In the genomic region with DNA sequence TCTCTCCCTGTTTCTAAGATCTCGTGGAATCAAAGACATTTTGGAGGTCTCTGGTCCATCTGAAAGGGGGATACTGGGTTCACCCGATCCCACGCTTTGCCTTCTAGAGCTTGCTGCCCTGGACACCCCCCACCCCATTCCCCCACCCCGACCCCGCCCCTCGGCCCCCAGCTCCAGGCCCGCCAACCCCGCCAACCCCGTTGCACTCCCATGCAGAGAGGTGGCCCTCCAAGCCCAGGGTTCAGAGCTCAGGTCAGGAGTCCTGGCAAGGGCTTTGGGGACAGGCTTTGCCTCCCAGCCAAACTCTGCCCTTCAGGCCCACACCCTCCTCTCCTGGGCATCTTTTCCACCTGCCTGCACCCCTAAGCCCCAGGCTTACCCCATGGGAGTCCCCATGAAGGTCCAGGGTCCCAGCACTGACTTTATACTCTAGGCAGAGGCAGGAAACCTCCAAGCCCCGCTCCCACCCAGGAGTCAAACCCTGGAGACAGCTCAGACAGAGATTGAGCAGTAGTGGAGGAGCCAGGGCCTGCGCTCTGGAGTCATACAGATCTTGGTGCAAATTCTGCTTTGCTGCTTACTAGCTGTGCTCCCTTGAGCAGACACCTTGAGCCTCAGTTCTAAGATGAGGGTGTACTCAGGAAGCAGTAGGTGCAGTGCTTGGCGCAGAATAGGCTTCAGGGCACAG, we compare ENCODE assay signal across 20 cellular contexts.
DNase-seq lines count a peak whose midpoint lies in the region; ATAC-seq, FAIRE-seq and TF ChIP-seq lines count a peak whose summit lies in the region.
"Had no signal": no experiment of that assay in that cellular context is flagged by ENCODE, and none has a peak within 500 bp of the region (broad histone marks: within the 10 kb centered on the region; RNA-seq: fewer than 3 reads in every experiment).

No MANE protein-coding gene starts in this region.

- H3K79me2 ChIP-seq in mammary epithelial cell (ENCODE audit: insufficient read depth, low read length) (no peaks in the 10 kb centered on the region), K562 (ENCODE audit: control insufficient read depth, insufficient read depth, low read length) (no peaks in the 10 kb centered on the region), smooth muscle cell (ENCODE audit: low read depth) (no peaks in the 10 kb centered on the region)

- ATAC-seq in K562 (no peak), HG03095 (IDR thresholded peaks at IDR 0.05; ENCODE audit: unreplicated experiment) (no peak), left colon (no peak)
- ATAC-seq: A549; activated naive CD8-positive, alpha-beta T cell treated with anti-CD3 and anti-CD28 coated beads, Interleukin-2, amount 50 U/mL, for 24 hours; HepG2 had no signal

- no peak overlapping the region for H3K9ac ChIP-seq in mammary epithelial cell (ENCODE audit: insufficient read depth, low read length)
- H3K9ac ChIP-seq in K562 (ENCODE audit: insufficient read depth in 1 of 2, low read depth in 2 of 2, low read length in 2 of 2), result no peak overlapping the region
- no peak overlapping the region; the same call in 1 of the 2 replicates for H3K9ac ChIP-seq in iPS-20b (ENCODE audit: low read depth, low read length)
- H3K9ac ChIP-seq in smooth muscle cell (ENCODE audit: low read depth), result no peak overlapping the region

- POLR2A ChIA-PET in K562 (lab: Yijun Ruan, JAX), result interaction anchor here (1.3 kb wide), 1 partner anchor 10 kb away, joined by 3 read pairs; no protein-coding TSS in a partner anchor

- intact Hi-C loops in breast epithelium (cut with DNase I; ENCODE audit: low total_unique reads), result no loop called here
- intact Hi-C loops in mammary epithelial cell (cut with micrococcal nuclease), result no loop called here
- intact Hi-C loops in K562 (cut with micrococcal nuclease), result no loop called here
- intact Hi-C loops in left colon (cut with DNase I, micrococcal nuclease), result no loop called here

- no peak for TF ChIP-seq EP300 in K562 (IDR thresholded peaks at IDR 0.05; ENCODE audit: low read length)

- no peak for FAIRE-seq in K562 (lab: Jason Lieb, UNC)
- FAIRE-seq: A549, GM12892, HepG2, islet of Langerhans had no signal

- in situ Hi-C loops in mammary epithelial cell (cut with MboI; ENCODE audit: low sequenced_read_pairs in 2 of 2) (no loop called here), K562 (cut with MboI) (no loop called here)

- H2AFZ ChIP-seq in mammary epithelial cell (ENCODE audit: low read depth, low read length) (no peak overlapping the region), K562 (ENCODE audit: low read depth, low read length) (no peak overlapping the region), smooth muscle cell (ENCODE audit: low read depth) (no peak overlapping the region)

- dilution Hi-C loops in mammary epithelial cell (cut with HindIII; ENCODE audit: low sequenced_read_pairs), result no loop called here

- no peak for DNase-seq in breast epithelium (ENCODE audit: low spot score in 2 of 2)
- no peak for DNase-seq in mammary epithelial cell
- no peak for DNase-seq in K562 (ENCODE audit: extremely low read depth in 1 of 4, low spot score in 3 of 4)
- no peak for DNase-seq in smooth muscle cell (lab: John Stamatoyannopoulos, UW; ENCODE audit: unreplicated experiment)
- no peak for DNase-seq in foreskin melanocyte
- no peak for DNase-seq in left colon
- DNase-seq: activated CD4-positive, alpha-beta T cell treated with anti-CD3 and anti-CD28 coated beads, Interleukin-2, amount 10 ng/mL, durations not matched to agents 7 days and 5 days; activated gamma-delta T cell; activated naive CD8-positive, alpha-beta T cell treated with anti-CD3 and anti-CD28 coated beads, Interleukin-2, amount 50 U/mL, for 24 hours; activated T-cell treated with anti-CD3 and anti-CD28 coated beads for 4 hours; BE2C; brain microvascular endothelial cell; ovary; T-helper 2 cell had no signal

- H3F3A ChIP-seq in smooth muscle cell (ENCODE audit: low read depth), result no peaks in the 10 kb centered on the region

- 60% methylated on average over 4 of the region's 12 CpGs for WGBS in mammary epithelial cell (ENCODE audit: low coverage, missing lambda C conversion rate)
- WGBS in K562 (ENCODE audit: insufficient coverage, low coverage, missing lambda C conversion rate), result 1% methylated on average over 6 of the region's 12 CpGs
- 69% methylated on average over 6 of the region's 12 CpGs for WGBS in smooth muscle cell (ENCODE audit: low lambda C conversion rate)

- H3K27me3 ChIP-seq in breast epithelium (peaks cover 0 to 30% of the 10 kb centered on the region in 2 donors), mammary epithelial cell (ENCODE audit: insufficient read depth, low read length) (no peaks in the 10 kb centered on the region), K562 (ENCODE audit: control insufficient read depth in 2 of 2, insufficient read depth in 2 of 2, low read length in 2 of 2) (peaks cover 23 to 52% of the 10 kb centered on the region in 2 experiments; a peak in 4 of 5 replicates), iPS-20b (ENCODE audit: insufficient read depth, low read length) (peaks cover 62% of the 10 kb centered on the region), smooth muscle cell (ENCODE audit: low read depth) (peaks cover 66% of the 10 kb centered on the region)
- H3K27me3 ChIP-seq: ovary had no signal

- TF ChIP-seq RAD21 in K562 (CRISPR knock-in tag; conservative IDR thresholded peaks at IDR 0.05 in 1 of 2, IDR thresholded peaks at IDR 0.05 in 1 of 2), result no peak

- BruUV-seq in mammary epithelial cell (replicated peaks; lab: Mats Ljungman, UMichigan), result no TSS peak
- no TSS peak for BruUV-seq in K562 (replicated peaks; lab: Mats Ljungman, UMichigan)

- TF ChIP-seq POLR2A in breast epithelium (IDR thresholded peaks at IDR 0.05), result no peak
- no peak for TF ChIP-seq POLR2A in K562 (conservative IDR thresholded peaks at IDR 0.05)

- TF ChIP-seq CTCF in breast epithelium (IDR thresholded peaks at IDR 0.05) (no peak), mammary epithelial cell (conservative IDR thresholded peaks at IDR 0.05 in 1 of 2, IDR thresholded peaks at IDR 0.05 in 1 of 2; ENCODE audit: extremely low read depth in 1 of 2, insufficient read depth in 1 of 2, low read depth in 1 of 2, low read length in 2 of 2) (no peak), K562 (IDR thresholded peaks at IDR 0.05 in 2 of 3, conservative IDR thresholded peaks at IDR 0.05 in 1 of 3; ENCODE audit: insufficient read depth in 2 of 3, low read depth in 1 of 3, low read length in 3 of 3) (no peak), smooth muscle cell (IDR thresholded peaks at IDR 0.05; ENCODE audit: borderline replicate concordance, insufficient read depth, poor library complexity, severe bottlenecking) (no peak)

- no peaks in the 10 kb centered on the region for H3K36me3 ChIP-seq in breast epithelium
- no peaks in the 10 kb centered on the region for H3K36me3 ChIP-seq in mammary epithelial cell (ENCODE audit: insufficient read depth, low read length)
- H3K36me3 ChIP-seq in K562 (ENCODE audit: control insufficient read depth, insufficient read depth, low read length), result no peaks in the 10 kb centered on the region
- no peaks in the 10 kb centered on the region for H3K36me3 ChIP-seq in iPS-20b (ENCODE audit: insufficient read depth, low read depth, low read length)
- H3K36me3 ChIP-seq in smooth muscle cell (ENCODE audit: low read depth), result no peaks in the 10 kb centered on the region
- H3K36me3 ChIP-seq: BE2C, brain microvascular endothelial cell, ovary had no signal

- CTCF ChIA-PET in mammary epithelial cell (lab: Charles Lee; ENCODE audit: low non-redundant PET), result no interaction called here
- CTCF ChIA-PET in K562 (lab: Yijun Ruan, JAX; ENCODE audit: low intra/inter-chr PET ratio), result no interaction called here

- no peak overlapping the region for H3K4me2 ChIP-seq in mammary epithelial cell (ENCODE audit: insufficient read depth, low read depth, low read length)
- no peak overlapping the region for H3K4me2 ChIP-seq in K562 (ENCODE audit: insufficient read depth, low read length)
- H3K4me2 ChIP-seq in smooth muscle cell, result peak overlapping the region; percentile 81
- H3K4me2 ChIP-seq: A549 had no signal

- H3K27ac ChIP-seq in breast epithelium, result no peak overlapping the region
- no peak overlapping the region for H3K27ac ChIP-seq in mammary epithelial cell (ENCODE audit: insufficient read depth, low read depth, low read length)
- no peak overlapping the region for H3K27ac ChIP-seq in K562 (ENCODE audit: extremely low read depth, low read depth, low read length)
- no peak overlapping the region for H3K27ac ChIP-seq in iPS-20b (ENCODE audit: low read length)
- H3K27ac ChIP-seq in smooth muscle cell (ENCODE audit: low read depth), result no peak overlapping the region
- H3K27ac ChIP-seq: A549, brain microvascular endothelial cell, ovary had no signal

- H3K4me1 ChIP-seq in breast epithelium, result peaks cover 0 to 4% of the 10 kb centered on the region in 2 donors
- peaks cover 6% of the 10 kb centered on the region for H3K4me1 ChIP-seq in mammary epithelial cell (ENCODE audit: insufficient read depth, low read length)
- H3K4me1 ChIP-seq in K562 (replicated peaks in 1 of 2; ENCODE audit: control insufficient read depth in 2 of 2, insufficient read depth in 2 of 2, low read length in 2 of 2), result peaks cover 0 to 5% of the 10 kb centered on the region in 2 experiments; a peak in 1 of 5 replicates
- H3K4me1 ChIP-seq in iPS-20b (ENCODE audit: insufficient read depth, low read length), result no peaks in the 10 kb centered on the region
- H3K4me1 ChIP-seq in smooth muscle cell (ENCODE audit: low read depth), result no peaks in the 10 kb centered on the region
- H3K4me1 ChIP-seq: A549, BE2C had no signal

- peaks cover 0 to 3% of the 10 kb centered on the region in 2 donors for H3K9me3 ChIP-seq in breast epithelium
- H3K9me3 ChIP-seq in mammary epithelial cell (replicated peaks; ENCODE audit: insufficient read depth, low read length), result no peaks in the 10 kb centered on the region
- H3K9me3 ChIP-seq in K562 (replicated peaks; ENCODE audit: control insufficient read depth, insufficient read depth, low read depth, low read length), result 0 out of 2 replicates have a peak, but pooled peaks cover 3% of the 10 kb centered on the region
- H3K9me3 ChIP-seq in iPS-20b (ENCODE audit: insufficient read depth, low read depth, low read length), result no peaks in the 10 kb centered on the region
- H3K9me3 ChIP-seq in smooth muscle cell (replicated peaks; ENCODE audit: low read depth), result no peaks in the 10 kb centered on the region
- H3K9me3 ChIP-seq: A549, BE2C, ovary had no signal

- H3K4me3 ChIP-seq in breast epithelium (peak overlapping the region; percentile 26 to 56 (median 30)), mammary epithelial cell (replicated peaks in 1 of 3; ENCODE audit: insufficient read depth in 1 of 3, low read depth in 2 of 3, low read length in 3 of 3) (no peak overlapping the region), K562 (no peak overlapping the region), iPS-20b (ENCODE audit: low read length) (peak overlapping the region; percentile 62; the same call in 1 of the 2 replicates), smooth muscle cell (no peak overlapping the region)
- H3K4me3 ChIP-seq: A549, ovary had no signal

- H3K9me1 ChIP-seq in K562 (ENCODE audit: control insufficient read depth, insufficient read depth, low read length), result no peaks in the 10 kb centered on the region

- no peaks in the 10 kb centered on the region for H4K20me1 ChIP-seq in mammary epithelial cell (ENCODE audit: insufficient read depth, low read length)
- no peaks in the 10 kb centered on the region for H4K20me1 ChIP-seq in K562 (replicated peaks; ENCODE audit: control insufficient read depth, insufficient read depth, low read length)
- no peaks in the 10 kb centered on the region for H4K20me1 ChIP-seq in smooth muscle cell (ENCODE audit: low read depth)

Comparison
In these comparisons a context has a peak if more than half of its experiments do, and no peak if none do; other contexts are left out.
1. H3K4me3 ChIP-seq: peak in breast epithelium (3 of 3) and iPS-20b (single experiment); none in mammary epithelial cell (0 of 3), K562 (single experiment) and smooth muscle cell (single experiment).